In the genomic region with DNA sequence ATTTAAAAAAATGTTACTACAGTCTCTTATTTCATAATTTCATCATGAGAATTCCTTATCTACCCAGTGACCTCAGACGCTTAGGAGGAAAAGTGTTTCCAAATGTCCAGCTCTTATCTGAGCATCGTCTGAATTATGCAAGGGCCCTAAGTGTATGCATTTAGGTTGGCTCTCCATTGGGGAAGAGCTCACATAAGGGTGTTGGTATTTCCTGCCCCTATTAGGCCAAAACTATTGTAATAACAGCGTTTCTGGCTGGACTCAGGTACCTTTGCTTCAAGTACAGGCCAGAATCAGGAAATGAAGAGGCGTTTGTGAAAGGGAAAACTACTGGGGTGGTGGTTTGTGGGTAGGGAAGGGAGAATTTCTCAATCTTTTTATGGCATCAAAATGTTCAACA, we compare ENCODE assay signal across 15 cellular contexts. TPM values are rescaled to one million over a fixed set of nuclear protein-coding genes. Genes with fewer than 3 reads are reported as not detected.
DNase-seq lines count a peak whose midpoint lies in the region; ATAC-seq and TF ChIP-seq lines count a peak whose summit lies in the region.
"Had no signal": no experiment of that assay in that cellular context is flagged by ENCODE, and none has a peak within 500 bp of the region (broad histone marks: within the 10 kb centered on the region; RNA-seq: fewer than 3 reads in every experiment).

No MANE protein-coding gene starts in this region.

- no peaks in the 10 kb centered on the region for H3K27me3 ChIP-seq in RWPE2 (ENCODE audit: insufficient read depth, poor library complexity, severe bottlenecking)
- no peaks in the 10 kb centered on the region for H3K27me3 ChIP-seq in trophoblast cell (ENCODE audit: insufficient read depth, low read length)
- H3K27me3 ChIP-seq in naive thymus-derived CD4-positive, alpha-beta T cell (ENCODE audit: control insufficient read depth in 2 of 2, insufficient read depth in 2 of 2, low read length in 2 of 2), result no peaks in the 10 kb centered on the region

- H3K4me2 ChIP-seq in trophoblast cell (ENCODE audit: low read length), result no peak overlapping the region

- no peak overlapping the region for H4K8ac ChIP-seq in trophoblast cell (ENCODE audit: low read depth, low read length)

- peaks cover 8% of the 10 kb centered on the region for H3K36me3 Mint-ChIP-seq in HFFc6 (ENCODE audit: low read depth)
- H3K36me3 Mint-ChIP-seq in naive thymus-derived CD4-positive, alpha-beta T cell, result peaks cover 0 to 18% (median 9%) of the 10 kb centered on the region in 5 donors

- H2BK5ac ChIP-seq in trophoblast cell (ENCODE audit: low read depth, low read length, poor library complexity), result no peak overlapping the region

- H4K12ac ChIP-seq in trophoblast cell (ENCODE audit: low read depth, low read length), result no peak overlapping the region

- H3K27me3 Mint-ChIP-seq in HFFc6 (ENCODE audit: insufficient read depth), result peaks cover 4% of the 10 kb centered on the region; the same call in 1 of the 2 replicates
- no peaks in the 10 kb centered on the region for H3K27me3 Mint-ChIP-seq in naive thymus-derived CD4-positive, alpha-beta T cell
- H3K27me3 Mint-ChIP-seq: activated CD8-positive, alpha-beta memory T cell treated with anti-CD3 and anti-CD28 coated beads, Interleukin-2, amount 10 ng/mL, durations not matched to agents 7 days and 5 days; activated naive CD4-positive, alpha-beta T cell treated with anti-CD3 and anti-CD28 coated beads, Interleukin-2, amount 10 ng/mL, durations not matched to agents 7 days and 5 days had no signal

- no peak overlapping the region for H2AFZ ChIP-seq in trophoblast cell (ENCODE audit: insufficient read depth, low read length, poor library complexity)

- TF ChIP-seq CTCF in HFFc6 (IDR thresholded peaks at IDR 0.05), result no peak
- TF ChIP-seq CTCF in RWPE2 (IDR thresholded peaks at IDR 0.05; ENCODE audit: poor library complexity, severe bottlenecking), result no peak
- no peak for TF ChIP-seq CTCF in fibroblast of pulmonary artery (IDR thresholded peaks at IDR 0.05; ENCODE audit: low read length, missing control alignments)

- H3K79me1 ChIP-seq in trophoblast cell (ENCODE audit: low read length), result no peaks in the 10 kb centered on the region

- H4K91ac ChIP-seq in trophoblast cell (ENCODE audit: low read depth, low read length), result no peak overlapping the region

- DNase-seq in HFFc6, result peak; percentile 46
- DNase-seq in RWPE2 (ENCODE audit: low spot score), result no peak
- DNase-seq in fibroblast of pulmonary artery (ENCODE audit: low read depth), result peak; percentile 99
- DNase-seq in trophoblast cell, result peak; percentile 94 to 98
- no peak for DNase-seq in naive thymus-derived CD4-positive, alpha-beta T cell
- no peak for DNase-seq in stimulated activated CD4-positive, alpha-beta T cell treated with anti-CD3 and anti-CD28 coated beads, Interleukin-4, amount 100 ng/mL, for 24 hours
- no peak for DNase-seq in Kasumi-1 (lab: John Stamatoyannopoulos, UW)
- DNase-seq: activated CD8-positive, alpha-beta memory T cell treated with anti-CD3 and anti-CD28 coated beads, Interleukin-2, amount 10 ng/mL, durations not matched to agents 7 days and 5 days; activated naive CD4-positive, alpha-beta T cell treated with anti-CD3 and anti-CD28 coated beads, Interleukin-2, amount 10 ng/mL, durations not matched to agents 7 days and 5 days; NCI-H1694; WERI-Rb-1 had no signal

- no peak overlapping the region for H2AK5ac ChIP-seq in trophoblast cell (ENCODE audit: low read length)

- no peaks in the 10 kb centered on the region for H3K9me3 ChIP-seq in RWPE2 (ENCODE audit: severe bottlenecking)
- H3K9me3 ChIP-seq in trophoblast cell (ENCODE audit: insufficient read depth, low read depth, low read length), result no peaks in the 10 kb centered on the region
- H3K9me3 ChIP-seq in naive thymus-derived CD4-positive, alpha-beta T cell (ENCODE audit: control insufficient read depth in 2 of 3, low read length in 3 of 3), result no peaks in the 10 kb centered on the region

- H2BK12ac ChIP-seq in trophoblast cell (ENCODE audit: low read length), result no peak overlapping the region

- H3K23ac ChIP-seq in trophoblast cell (ENCODE audit: low read length), result no peak overlapping the region

- H2BK120ac ChIP-seq in trophoblast cell (ENCODE audit: insufficient read depth, low read length, poor library complexity), result no peak overlapping the region

- H3K18ac ChIP-seq in trophoblast cell (ENCODE audit: low read length), result no peak overlapping the region

- H3K4me3 ChIP-seq in RWPE2 (ENCODE audit: severe bottlenecking), result no peak overlapping the region
- H3K4me3 ChIP-seq in fibroblast of pulmonary artery (replicated peaks; ENCODE audit: low read depth, low read length), result no peak overlapping the region
- no peak overlapping the region for H3K4me3 ChIP-seq in trophoblast cell (ENCODE audit: low read depth, low read length)
- no peak overlapping the region for H3K4me3 ChIP-seq in naive thymus-derived CD4-positive, alpha-beta T cell (ENCODE audit: low read length)
- H3K4me3 ChIP-seq: coronary artery, SK-N-MC had no signal

- POLR2A ChIA-PET in naive thymus-derived CD4-positive, alpha-beta T cell (lab: Charles Lee), result no interaction called here

- peak; percentile 72 for ATAC-seq in RWPE2 (ENCODE audit: low read depth)
- ATAC-seq in naive thymus-derived CD4-positive, alpha-beta T cell, result no peak
- ATAC-seq in HG02840 (IDR thresholded peaks at IDR 0.05; ENCODE audit: low FRiP score, unreplicated experiment), result no peak
- ATAC-seq: activated CD8-positive, alpha-beta memory T cell treated with anti-CD3 and anti-CD28 coated beads, Interleukin-2, amount 10 ng/mL, durations not matched to agents 7 days and 5 days; HepG2 had no signal

- H3K4me3 Mint-ChIP-seq in HFFc6, result no peak overlapping the region
- no peak overlapping the region for H3K4me3 Mint-ChIP-seq in naive thymus-derived CD4-positive, alpha-beta T cell
- H3K4me3 Mint-ChIP-seq: activated CD8-positive, alpha-beta memory T cell treated with anti-CD3 and anti-CD28 coated beads, Interleukin-2, amount 10 ng/mL, durations not matched to agents 7 days and 5 days; activated naive CD4-positive, alpha-beta T cell treated with anti-CD3 and anti-CD28 coated beads, Interleukin-2, amount 10 ng/mL, durations not matched to agents 7 days and 5 days had no signal

- H3K4me1 ChIP-seq in RWPE2 (ENCODE audit: insufficient read depth, poor library complexity, severe bottlenecking) (peaks cover 20% of the 10 kb centered on the region), trophoblast cell (ENCODE audit: control insufficient read depth in 1 of 2, insufficient read depth in 2 of 2, low read length in 2 of 2) (no peaks in the 10 kb centered on the region)
- H3K4me1 ChIP-seq in naive thymus-derived CD4-positive, alpha-beta T cell (ENCODE audit: control insufficient read depth in 2 of 2, insufficient read depth in 2 of 2, low read length in 2 of 2), result no peaks in the 10 kb centered on the region

- H3K9me3 Mint-ChIP-seq in HFFc6, result peaks cover 4% of the 10 kb centered on the region; the same call in 1 of the 2 replicates
- H3K9me3 Mint-ChIP-seq in naive thymus-derived CD4-positive, alpha-beta T cell, result peaks cover 0 to 30% (median 13%) of the 10 kb centered on the region in 11 donors

- H3K4ac ChIP-seq in trophoblast cell (ENCODE audit: low read depth, low read length), result no peak overlapping the region

- no peaks in the 10 kb centered on the region for H3K79me2 ChIP-seq in trophoblast cell (ENCODE audit: control insufficient read depth, insufficient read depth, low read length, poor library complexity)

- WGBS in trophoblast cell (ENCODE audit: extremely low coverage, insufficient coverage, insufficient read length), result no CpG with 5 or more reads among the region's 4 CpGs

- H3K4me1 Mint-ChIP-seq in HFFc6 (ENCODE audit: low read depth), result peaks cover 53% of the 10 kb centered on the region
- peaks cover 5 to 16% (median 7%) of the 10 kb centered on the region in 7 donors for H3K4me1 Mint-ChIP-seq in naive thymus-derived CD4-positive, alpha-beta T cell

- no peaks in the 10 kb centered on the region for H3K36me3 ChIP-seq in RWPE2 (ENCODE audit: low read depth)
- no peaks in the 10 kb centered on the region for H3K36me3 ChIP-seq in trophoblast cell (ENCODE audit: control insufficient read depth in 1 of 2, insufficient read depth in 2 of 2, low read length in 2 of 2)
- no peaks in the 10 kb centered on the region for H3K36me3 ChIP-seq in naive thymus-derived CD4-positive, alpha-beta T cell (ENCODE audit: control insufficient read depth in 2 of 3, insufficient read depth in 3 of 3, low read length in 3 of 3)
- H3K36me3 ChIP-seq: WERI-Rb-1 had no signal

- intact Hi-C loops in naive thymus-derived CD4-positive, alpha-beta T cell (cut with micrococcal nuclease), result no loop called here

- H3K14ac ChIP-seq in trophoblast cell (ENCODE audit: low read length), result no peak overlapping the region

- H3K27ac ChIP-seq in RWPE2 (ENCODE audit: poor library complexity, severe bottlenecking) (peak overlapping the region; percentile 73), trophoblast cell (ENCODE audit: low read depth, low read length) (peak overlapping the region; percentile 2)
- H3K27ac ChIP-seq in naive thymus-derived CD4-positive, alpha-beta T cell (ENCODE audit: low read depth, low read length), result no peak overlapping the region
- H3K27ac ChIP-seq: coronary artery, SK-N-MC, WERI-Rb-1 had no signal

- CTCF ChIA-PET in naive thymus-derived CD4-positive, alpha-beta T cell (lab: Charles Lee), result no interaction called here

- peak overlapping the region; percentile 42; the same call in 1 of the 2 replicates for H3K27ac Mint-ChIP-seq in HFFc6
- no peak overlapping the region for H3K27ac Mint-ChIP-seq in naive thymus-derived CD4-positive, alpha-beta T cell
- H3K27ac Mint-ChIP-seq: activated CD8-positive, alpha-beta memory T cell treated with anti-CD3 and anti-CD28 coated beads, Interleukin-2, amount 10 ng/mL, durations not matched to agents 7 days and 5 days; activated naive CD4-positive, alpha-beta T cell treated with anti-CD3 and anti-CD28 coated beads, Interleukin-2, amount 10 ng/mL, durations not matched to agents 7 days and 5 days had no signal

- H3K9ac ChIP-seq in trophoblast cell (ENCODE audit: low read length), result no peak overlapping the region

RNA-seq across cellular contexts. Expression of a gene that starts 40.4 kb away (rescaled TPM):
- 100 to 1,000 TPM in 4 of 6 experiments, 10 to 100 TPM in 2; 75.4 to 117 (median 104) TPM for total RNA-seq in HFFc6 (2021; fragmentation: NEBNext Ultra II Directional; extraction: Animal tissue kit (Norgen Biotek cat#: 25700))
- 261 and 288 TPM in 2 replicates for polyA plus RNA-seq in trophoblast cell (2013)
- 100 to 1,000 TPM in 2 of 5 experiments, 10 to 100 TPM in 3; 16.4 to 443 (median 32.4) TPM for total RNA-seq in naive thymus-derived CD4-positive, alpha-beta T cell
- polyA plus RNA-seq in naive thymus-derived CD4-positive, alpha-beta T cell, result 1 to 10 TPM; 6.9 to 8.0 TPM

Comparison
In these comparisons a context has a peak if more than half of its experiments do, and no peak if none do; other contexts are left out.
1. DNase-seq: peak in HFFc6 (single experiment), fibroblast of pulmonary artery (single experiment) and trophoblast cell (2 of 2); none in RWPE2 (single experiment), naive thymus-derived CD4-positive, alpha-beta T cell (0 of 9), stimulated activated CD4-positive, alpha-beta T cell treated with anti-CD3 and anti-CD28 coated beads, Interleukin-4, amount 100 ng/mL, for 24 hours (single experiment) and Kasumi-1 (0 of 2).